ENCODE assay signal across 9 cellular contexts in genomic region chr3:75650191-75650590, GRCh38. TPM values are rescaled to one million over a fixed set of nuclear protein-coding genes. Genes with fewer than 3 reads are reported as not detected.
"Had no signal": no experiment of that assay in that cellular context is flagged by ENCODE, and none has a peak within 500 bp of the region (broad histone marks: within the 10 kb centered on the region; RNA-seq: fewer than 3 reads in every experiment).

No MANE protein-coding gene starts in this region.

- H2AFZ ChIP-seq: GM23338 had no signal

- ATAC-seq: GM23338, K562 had no signal

- H3K4me2 ChIP-seq: GM23338 had no signal

- FAIRE-seq: H54 had no signal

- H3K4me3 ChIP-seq: GM23338, K562 had no signal

- DNase-seq: H9, HCEC 1CT, IMR-90, KG1 had no signal

RNA-seq across cellular contexts. Expression of gene FRG2C, which starts 13.9 kb away (rescaled TPM):
- total RNA-seq: H1, H9, HT-29, IMR-90, K562 had no signal
- polyA plus RNA-seq: H1, IMR-90 had no signal
